8 cellular contexts compared by ENCODE assay signal in the genomic region with DNA sequence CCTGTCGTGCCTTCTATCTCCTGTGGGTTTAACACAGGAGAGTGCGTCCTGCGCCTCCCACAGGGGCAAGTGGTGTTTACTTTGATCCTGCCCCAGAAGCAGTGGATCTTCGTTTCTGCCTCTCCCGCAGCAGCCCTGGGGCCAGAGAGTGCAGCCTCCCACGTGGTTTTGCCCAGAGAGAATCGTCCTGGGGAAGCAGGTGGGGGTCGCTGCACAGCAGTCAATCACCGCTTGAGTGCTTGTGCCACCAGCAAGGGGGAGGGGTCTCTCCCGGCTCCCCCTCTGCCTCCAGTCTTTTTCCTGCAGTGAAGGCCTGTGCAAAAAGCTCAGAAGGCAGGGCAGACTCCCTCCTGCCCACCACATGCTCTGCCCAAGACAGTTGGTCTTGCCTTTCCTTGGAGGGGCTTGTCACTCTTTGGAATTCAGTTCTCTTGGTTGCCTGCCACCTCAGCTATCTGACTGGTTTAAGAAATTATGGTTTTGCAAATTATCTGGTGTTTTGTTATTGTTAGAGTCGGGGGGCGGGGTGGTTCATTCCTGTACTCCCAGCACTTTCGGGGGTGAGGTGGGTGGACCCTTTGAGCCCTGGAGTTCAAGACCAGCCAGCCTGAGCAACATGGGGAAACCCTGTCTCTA. TPM values are rescaled to one million over a fixed set of nuclear protein-coding genes. Genes with fewer than 3 reads are reported as not detected.
DNase-seq lines count a peak whose midpoint lies in the region; ATAC-seq and TF ChIP-seq lines count a peak whose summit lies in the region.

No MANE protein-coding gene starts in this region.

- no peaks in the 10 kb centered on the region for H3K27me3 ChIP-seq in SK-N-SH (ENCODE audit: insufficient read depth)
- H3K27me3 ChIP-seq in adipocyte (replicated peaks; ENCODE audit: control insufficient read depth, insufficient read depth, low read length): no peaks in the 10 kb centered on the region
- H3K27me3 ChIP-seq in parathyroid adenoma (ENCODE audit: control insufficient read depth, insufficient read depth, low read length): no peaks in the 10 kb centered on the region

- TF ChIP-seq RAD21 in SK-N-SH (IDR thresholded peaks at IDR 0.05; ENCODE audit: low read length): no peak

- TF ChIP-seq CTCF in SK-N-SH (IDR thresholded peaks at IDR 0.05) (no peak), parathyroid adenoma (IDR thresholded peaks at IDR 0.05) (no peak)

- H3K9ac ChIP-seq in SK-N-SH: no peak overlapping the region
- peak overlapping the region; percentile 1 for H3K9ac ChIP-seq in adipocyte (ENCODE audit: low read length)
- H3K9ac ChIP-seq in parathyroid adenoma: no peak overlapping the region

- H3K36me3 ChIP-seq in SK-N-SH (replicated peaks in 1 of 2; ENCODE audit: control insufficient read depth in 1 of 2, insufficient read depth in 2 of 2, low read length in 1 of 2) (no peaks in the 10 kb centered on the region), adipocyte (ENCODE audit: control insufficient read depth, insufficient read depth, low read length, severe bottlenecking) (no peaks in the 10 kb centered on the region), parathyroid adenoma (ENCODE audit: control insufficient read depth, insufficient read depth, low read length) (no peaks in the 10 kb centered on the region)

- no peak for ATAC-seq in SK-N-SH treated with all-trans-retinoic acid at 6 μM for 48 hours

- no peaks in the 10 kb centered on the region for H3K79me2 ChIP-seq in SK-N-SH (ENCODE audit: insufficient read depth)
- no peaks in the 10 kb centered on the region for H3K79me2 ChIP-seq in parathyroid adenoma

- H3K4me2 ChIP-seq in SK-N-SH (peak overlapping the region; percentile 48; the same call in 1 of the 2 replicates), parathyroid adenoma (ENCODE audit: low read length) (no peak overlapping the region)

- DNase-seq in SK-N-SH (no peak), adipocyte (ENCODE audit: low read depth) (no peak), NCI-H2107 treated with DMSO at 0.1 percent for 48 hours (lab: John Stamatoyannopoulos, UW; ENCODE audit: unreplicated experiment) (no peak), amygdala (lab: John Stamatoyannopoulos, UW) (no peak), NCI-H2196 treated with DMSO at 0.1 percent for 48 hours (lab: John Stamatoyannopoulos, UW; ENCODE audit: unreplicated experiment) (no peak)
- DNase-seq in Jurkat, Clone E6-1 (ENCODE audit: low read depth, low spot score): no peak

- H3K4me3 ChIP-seq in SK-N-SH (ENCODE audit: low read depth in 2 of 2, low read length in 1 of 2) (no peak overlapping the region; a peak in 1 of 4 replicates), adipocyte (ENCODE audit: low read length) (no peak overlapping the region), parathyroid adenoma (ENCODE audit: low read depth, low read length) (no peak overlapping the region)
- H3K4me3 ChIP-seq in Jurkat, Clone E6-1 (ENCODE audit: low read length): peak overlapping the region; percentile 44

- H3K9me2 ChIP-seq in SK-N-SH: no peaks in the 10 kb centered on the region

- 85% methylated on average over 7 of the region's 13 CpGs for WGBS in SK-N-SH (ENCODE audit: low lambda C conversion rate)

- peak overlapping the region in 1 of 2 experiments; percentile 64; a peak in 2 of 4 replicates for H3K27ac ChIP-seq in SK-N-SH (ENCODE audit: low read depth in 2 of 2, low read length in 1 of 2)
- no peak overlapping the region for H3K27ac ChIP-seq in parathyroid adenoma

- H3K4me1 ChIP-seq in SK-N-SH (ENCODE audit: control insufficient read depth in 1 of 2, insufficient read depth in 2 of 2, low read depth in 1 of 2, low read length in 1 of 2) (peaks cover 6 to 28% of the 10 kb centered on the region in 2 experiments; a peak in 3 of 4 replicates), adipocyte (ENCODE audit: control insufficient read depth, insufficient read depth, low read length) (peaks cover 16% of the 10 kb centered on the region), parathyroid adenoma (no peaks in the 10 kb centered on the region)

- H2AFZ ChIP-seq in SK-N-SH (ENCODE audit: low read depth): 0 out of 2 replicates have a peak overlapping the region, but pooled peaks have one; percentile 29
- H2AFZ ChIP-seq in parathyroid adenoma: peak overlapping the region; percentile 61

- no peak for TF ChIP-seq EP300 in SK-N-SH (IDR thresholded peaks at IDR 0.05; ENCODE audit: borderline replicate concordance in 1 of 2, low read depth in 1 of 2, low read length in 1 of 2)

- POLR2A ChIA-PET in SK-N-SH (lab: Yijun Ruan, JAX): no interaction called here

- H4K20me1 ChIP-seq in SK-N-SH (ENCODE audit: insufficient read depth): no peaks in the 10 kb centered on the region

- H3F3A ChIP-seq in SK-N-SH (replicated peaks; ENCODE audit: insufficient read depth): peaks cover 33% of the 10 kb centered on the region

- H3K9me3 ChIP-seq in SK-N-SH (no peaks in the 10 kb centered on the region), adipocyte (ENCODE audit: control insufficient read depth, low read length) (no peaks in the 10 kb centered on the region), parathyroid adenoma (ENCODE audit: control insufficient read depth, low read length) (no peaks in the 10 kb centered on the region)

- CTCF ChIA-PET in SK-N-SH (lab: Yijun Ruan, JAX): interaction anchor here (0.6 to 14.9 kb wide), 20 partner anchors 10 to 357 kb away, joined by 3 to 280 read pairs (median 6); partner anchors contain the start of genes CD276, PML, STOML1 and TBC1D21

TF ChIP-seq in SK-N-SH, 30 proteins besides CTCF, POLR2A, EP300 and RAD21:
- no peak for TF ChIP-seq NFIC (IDR thresholded peaks at IDR 0.05; ENCODE audit: borderline replicate concordance)
- TF ChIP-seq FOXJ3 (CRISPR knock-in tag; IDR thresholded peaks at IDR 0.05): no peak
- TF ChIP-seq RXRA (IDR thresholded peaks at IDR 0.05; ENCODE audit: borderline replicate concordance, low read depth): no peak
- no peak for TF ChIP-seq MXI1 (IDR thresholded peaks at IDR 0.05; ENCODE audit: low read depth, low read length)
- TF ChIP-seq RCOR1 (IDR thresholded peaks at IDR 0.05; ENCODE audit: low read length): no peak
- no peak for TF ChIP-seq EZH2phosphoT487 (IDR thresholded peaks at IDR 0.05; ENCODE audit: borderline replicate concordance, low read depth)
- TF ChIP-seq TEAD4 (IDR thresholded peaks at IDR 0.05; ENCODE audit: borderline replicate concordance, insufficient read depth): no peak
- TF ChIP-seq, protein P1, sequence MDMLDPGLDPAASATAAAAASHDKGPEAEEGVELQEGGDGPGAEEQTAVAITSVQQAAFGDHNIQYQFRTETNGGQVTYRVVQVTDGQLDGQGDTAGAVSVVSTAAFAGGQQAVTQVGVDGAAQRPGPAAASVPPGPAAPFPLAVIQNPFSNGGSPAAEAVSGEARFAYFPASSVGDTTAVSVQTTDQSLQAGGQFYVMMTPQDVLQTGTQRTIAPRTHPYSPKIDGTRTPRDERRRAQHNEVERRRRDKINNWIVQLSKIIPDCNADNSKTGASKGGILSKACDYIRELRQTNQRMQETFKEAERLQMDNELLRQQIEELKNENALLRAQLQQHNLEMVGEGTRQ (IDR thresholded peaks at IDR 0.05; ENCODE audit: borderline replicate concordance, low read depth, low read length): no peak
- no peak for TF ChIP-seq ELF1 (IDR thresholded peaks at IDR 0.05)

TF ChIP-seq in SK-N-SH treated with all-trans-retinoic acid at 6 μM for 48 hours, 23 proteins besides CTCF, POLR2A, EP300 and RAD21 (continues in another document):
- TF ChIP-seq ZC3H10 (CRISPR knock-in tag; IDR thresholded peaks at IDR 0.05): no peak
- TF ChIP-seq ARNTL (CRISPR knock-in tag; IDR thresholded peaks at IDR 0.05; ENCODE audit: borderline replicate concordance, low read depth): no peak
- no peak for TF ChIP-seq ZNF70 (CRISPR knock-in tag; IDR thresholded peaks at IDR 0.05)
- TF ChIP-seq TCF4 (CRISPR knock-in tag; IDR thresholded peaks at IDR 0.05; ENCODE audit: borderline replicate concordance): no peak
- TF ChIP-seq ZFP3 (CRISPR knock-in tag; IDR thresholded peaks at IDR 0.05): no peak
- TF ChIP-seq GLIS3 (CRISPR knock-in tag; IDR thresholded peaks at IDR 0.05): no peak
- TF ChIP-seq, protein P2, sequence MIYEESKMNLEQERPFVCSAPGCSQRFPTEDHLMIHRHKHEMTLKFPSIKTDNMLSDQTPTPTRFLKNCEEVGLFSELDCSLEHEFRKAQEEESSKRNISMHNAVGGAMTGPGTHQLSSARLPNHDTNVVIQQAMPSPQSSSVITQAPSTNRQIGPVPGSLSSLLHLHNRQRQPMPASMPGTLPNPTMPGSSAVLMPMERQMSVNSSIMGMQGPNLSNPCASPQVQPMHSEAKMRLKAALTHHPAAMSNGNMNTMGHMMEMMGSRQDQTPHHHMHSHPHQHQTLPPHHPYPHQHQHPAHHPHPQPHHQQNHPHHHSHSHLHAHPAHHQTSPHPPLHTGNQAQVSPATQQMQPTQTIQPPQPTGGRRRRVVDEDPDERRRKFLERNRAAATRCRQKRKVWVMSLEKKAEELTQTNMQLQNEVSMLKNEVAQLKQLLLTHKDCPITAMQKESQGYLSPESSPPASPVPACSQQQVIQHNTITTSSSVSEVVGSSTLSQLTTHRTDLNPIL (CRISPR knock-in tag; IDR thresholded peaks at IDR 0.05; ENCODE audit: low read depth): no peak
- TF ChIP-seq ZFP30 (CRISPR knock-in tag; IDR thresholded peaks at IDR 0.05): no peak
- TF ChIP-seq TOX (CRISPR knock-in tag; IDR thresholded peaks at IDR 0.05; ENCODE audit: borderline replicate concordance): no peak

RNA-seq across cellular contexts. Expression of gene STOML1, which starts 26.9 kb away (rescaled TPM):
- polyA plus RNA-seq in SK-N-SH (2012; rRNA removed): 19.1 and 20.4 TPM in 2 replicates
- polyA plus RNA-seq in SK-N-SH (2012; cell fraction: cytosol; rRNA removed): 8.2 and 13.5 TPM in 2 replicates
- 27.9 and 28.2 TPM in 2 replicates for polyA plus RNA-seq in SK-N-SH (2012; cell fraction: nucleus; rRNA removed)
- polyA plus RNA-seq in Jurkat, Clone E6-1 (2012; ENCODE audit: insufficient read depth, insufficient read length): 10.5 TPM

RNA-seq across cellular contexts. Expression of gene PML, which starts 29.3 kb away (rescaled TPM):
- polyA plus RNA-seq in SK-N-SH (2012; rRNA removed): 14.0 and 18.4 TPM in 2 replicates
- polyA plus RNA-seq in SK-N-SH (2012; cell fraction: cytosol; rRNA removed): 7.9 and 12.9 TPM in 2 replicates
- polyA plus RNA-seq in SK-N-SH (2012; cell fraction: nucleus; rRNA removed): 48.3 and 66.5 TPM in 2 replicates
- 45.8 TPM for polyA plus RNA-seq in Jurkat, Clone E6-1 (2012; ENCODE audit: insufficient read depth, insufficient read length)

RNA-seq across cellular contexts. Expression of gene LOXL1, which starts 39.0 kb away (rescaled TPM):
- 37.5 and 50.3 TPM in 2 replicates for polyA plus RNA-seq in SK-N-SH (2012; rRNA removed)
- polyA plus RNA-seq in SK-N-SH (2012; cell fraction: cytosol; rRNA removed): 36.5 and 50.1 TPM in 2 replicates
- 52.4 and 60.2 TPM in 2 replicates for polyA plus RNA-seq in SK-N-SH (2012; cell fraction: nucleus; rRNA removed)
- 7.1 TPM for polyA plus RNA-seq in Jurkat, Clone E6-1 (2012; ENCODE audit: insufficient read depth, insufficient read length)
